8 cellular contexts compared by ENCODE assay signal in the genomic region with DNA sequence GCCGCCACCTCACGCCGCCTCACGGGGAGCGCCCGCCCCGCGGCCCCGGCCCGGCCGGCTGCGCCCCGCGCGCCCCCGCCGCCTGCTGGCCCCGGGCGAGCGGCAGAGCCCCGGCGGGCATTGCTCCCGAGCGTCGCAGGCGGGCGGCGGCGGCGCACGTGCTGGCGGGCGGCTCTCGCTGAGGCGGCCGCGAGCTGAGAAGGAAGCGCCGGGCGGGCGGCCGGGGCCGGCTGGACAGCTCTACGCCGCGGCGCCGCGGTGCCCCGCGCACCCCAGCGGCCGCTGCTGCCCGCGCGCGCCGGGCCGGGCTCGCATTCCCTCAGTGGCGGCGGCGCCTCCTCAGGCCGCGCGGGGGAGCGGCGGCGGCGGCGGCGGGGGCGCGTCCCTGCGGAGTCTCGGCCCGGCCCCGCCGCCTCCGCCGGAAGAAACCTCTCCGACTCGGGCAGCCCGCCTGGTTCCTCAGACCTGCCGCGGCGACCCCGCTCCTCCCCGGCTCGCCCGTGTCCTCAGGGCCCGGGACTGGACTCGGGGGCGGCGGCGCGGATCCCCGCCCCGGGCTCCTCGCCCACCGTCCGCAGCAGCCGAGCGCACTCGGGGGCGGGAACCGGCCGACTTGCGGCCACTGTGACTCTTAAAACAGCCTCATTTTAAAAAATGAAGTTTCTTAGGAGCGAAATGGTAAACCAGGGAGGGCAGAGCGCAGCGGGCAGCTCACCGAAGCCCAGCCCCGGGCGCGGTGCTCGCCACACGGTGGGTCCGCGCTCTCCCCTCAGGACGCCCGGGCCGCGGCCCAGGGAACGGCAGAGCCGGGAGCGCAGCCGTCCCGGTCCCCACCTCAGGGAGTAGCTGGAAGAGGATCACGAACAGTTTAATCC. TPM values are rescaled to one million over a fixed set of nuclear protein-coding genes. Genes with fewer than 3 reads are reported as not detected.
DNase-seq lines count a peak whose midpoint lies in the region; ATAC-seq and TF ChIP-seq lines count a peak whose summit lies in the region.

Gene PITPNM2, minus strand, starts transcription at position 287 of the 875 bp plus-strand sequence. CDS start 116,500 bp downstream, outside the sequence.

- peaks cover 3% of the 10 kb centered on the region for H3K4me1 ChIP-seq in RWPE2 (ENCODE audit: insufficient read depth, poor library complexity, severe bottlenecking)
- H3K4me1 ChIP-seq in gastroesophageal sphincter: peaks cover 0 to 54% (median 21%) of the 10 kb centered on the region in 3 donors
- peaks cover 6 to 14% of the 10 kb centered on the region in 2 donors for H3K4me1 ChIP-seq in neuronal stem cell (ENCODE audit: control insufficient read depth in 2 of 2, insufficient read depth in 1 of 2, low read depth in 1 of 2, low read length in 2 of 2)

- peak within 1 kb of the TSS; percentile 99 for H2AFZ ChIP-seq in neuronal stem cell (ENCODE audit: low read length)

- peak within 1 kb of the TSS; percentile 97 for H3K4me2 ChIP-seq in neuronal stem cell (ENCODE audit: insufficient read depth, low read length, poor library complexity, severe bottlenecking)

- peaks cover 34% of the 10 kb centered on the region for H3K27me3 Mint-ChIP-seq in type B pancreatic cell

- H2BK12ac ChIP-seq in neuronal stem cell (ENCODE audit: low read length): no peak within 1 kb of the TSS

- H2BK120ac ChIP-seq in neuronal stem cell (ENCODE audit: low read depth, low read length): no peak within 1 kb of the TSS

- TF ChIP-seq EP300 in gastroesophageal sphincter (IDR thresholded peaks at IDR 0.05): no peak

- H3K4ac ChIP-seq in neuronal stem cell (ENCODE audit: low read length): no peak within 1 kb of the TSS

- H3K36me3 ChIP-seq in RWPE2 (ENCODE audit: low read depth) (peaks cover under 1% of the 10 kb centered on the region; the same call in 1 of the 2 replicates), gastroesophageal sphincter (peaks cover 0 to 6% of the 10 kb centered on the region in 2 donors), neuronal stem cell (replicated peaks in 1 of 2; ENCODE audit: control insufficient read depth in 2 of 2, insufficient read depth in 2 of 2, low read length in 2 of 2) (peaks cover 2 to 23% of the 10 kb centered on the region in 2 donors)

- peaks cover 17% of the 10 kb centered on the region for H3K4me1 Mint-ChIP-seq in type B pancreatic cell (ENCODE audit: unreplicated experiment)

- peak; percentile 57 for DNase-seq in SIG-M5 treated with dmso at 0.1 percent for 504 hours (lab: John Stamatoyannopoulos, UW; ENCODE audit: unreplicated experiment)
- no peak for DNase-seq in SIG-M5 (lab: John Stamatoyannopoulos, UW)
- no peak for DNase-seq in RWPE2 (ENCODE audit: low spot score)
- peak; percentile 60 for DNase-seq in activated gamma-delta T cell treated with Interleukin-2 at 50 U/mL for 16 hours
- peak; percentile 68 for DNase-seq in neuronal stem cell (ENCODE audit: low spot score)
- no peak for DNase-seq in type B pancreatic cell (ENCODE audit: extremely low spot score, unreplicated experiment)

- H2BK15ac ChIP-seq in neuronal stem cell (ENCODE audit: low read length): peak within 1 kb of the TSS; percentile 70

- ATAC-seq in HG03460 (IDR thresholded peaks at IDR 0.05; ENCODE audit: unreplicated experiment): peak; percentile 58
- ATAC-seq in RWPE2 (ENCODE audit: low read depth): peak; percentile 80
- ATAC-seq in gastroesophageal sphincter: peak; percentile 93

- TF ChIP-seq CTCF in RWPE2 (IDR thresholded peaks at IDR 0.05; ENCODE audit: poor library complexity, severe bottlenecking) (peak; percentile 51), gastroesophageal sphincter (IDR thresholded peaks at IDR 0.05) (peak in 3 of 4 experiments; percentile 37 to 75 (median 61)), type B pancreatic cell (conservative IDR thresholded peaks at IDR 0.05) (peak; percentile 45)

- no peak within 1 kb of the TSS for H4K91ac ChIP-seq in neuronal stem cell (ENCODE audit: low read depth, low read length, poor library complexity)

- peak within 1 kb of the TSS; percentile 88 for H3K4me3 Mint-ChIP-seq in type B pancreatic cell

- H3K9me3 ChIP-seq in RWPE2 (ENCODE audit: severe bottlenecking): no peaks in the 10 kb centered on the region
- no peaks in the 10 kb centered on the region for H3K9me3 ChIP-seq in gastroesophageal sphincter
- H3K9me3 ChIP-seq in neuronal stem cell (replicated peaks in 1 of 2; ENCODE audit: control insufficient read depth in 2 of 2, insufficient read depth in 1 of 2, low read depth in 1 of 2, low read length in 2 of 2): no peaks in the 10 kb centered on the region

- H3K23ac ChIP-seq in neuronal stem cell (ENCODE audit: low read depth, low read length, poor library complexity): peak within 1 kb of the TSS; percentile 87

- no CpG with 5 or more reads among the region's 130 CpGs for WGBS in gastroesophageal sphincter (ENCODE audit: low coverage in 1 of 2), 2 donors
- no CpG with 5 or more reads among the region's 130 CpGs for WGBS in neuronal stem cell (ENCODE audit: extremely low coverage in 2 of 2, insufficient read length in 2 of 2, insufficient replicate concordance in 1 of 2), 2 donors

- H3K18ac ChIP-seq in neuronal stem cell (ENCODE audit: low read length): peak within 1 kb of the TSS; percentile 92

- H3K27ac ChIP-seq in RWPE2 (ENCODE audit: poor library complexity, severe bottlenecking) (peak within 1 kb of the TSS; percentile 19), gastroesophageal sphincter (peak within 1 kb of the TSS; percentile 79 to 96 (median 90)), neuronal stem cell (replicated peaks; ENCODE audit: low read length) (no peak within 1 kb of the TSS)

- H2BK5ac ChIP-seq in neuronal stem cell (ENCODE audit: low read length): peak within 1 kb of the TSS; percentile 91

- H3K14ac ChIP-seq in neuronal stem cell (ENCODE audit: low read length): peak within 1 kb of the TSS; percentile 86

- no peaks in the 10 kb centered on the region for H3K79me1 ChIP-seq in neuronal stem cell (ENCODE audit: low read depth, low read length)

- H3K27ac Mint-ChIP-seq in type B pancreatic cell: peak within 1 kb of the TSS; percentile 41

- H3K36me3 Mint-ChIP-seq in type B pancreatic cell: no peaks in the 10 kb centered on the region

- no peak for TF ChIP-seq POLR2A in gastroesophageal sphincter (IDR thresholded peaks at IDR 0.05)

- H4K8ac ChIP-seq in neuronal stem cell (ENCODE audit: low read depth, low read length): peak within 1 kb of the TSS; percentile 49

- H2AK5ac ChIP-seq in neuronal stem cell (ENCODE audit: low read depth, low read length): peak within 1 kb of the TSS; percentile 73

- H3K9ac ChIP-seq in neuronal stem cell (ENCODE audit: low read depth, low read length, poor library complexity): peak within 1 kb of the TSS; percentile 73

- no peaks in the 10 kb centered on the region for H3K27me3 ChIP-seq in RWPE2 (ENCODE audit: insufficient read depth, poor library complexity, severe bottlenecking)
- no peaks in the 10 kb centered on the region for H3K27me3 ChIP-seq in gastroesophageal sphincter
- H3K27me3 ChIP-seq in neuronal stem cell (ENCODE audit: control insufficient read depth in 3 of 3, insufficient read depth in 3 of 3, low read depth in 1 of 3, low read length in 3 of 3): peaks cover 0 to 20% (median 5%) of the 10 kb centered on the region in 3 experiments

- peak within 1 kb of the TSS; percentile 100 for H3K4me3 ChIP-seq in RWPE2 (ENCODE audit: severe bottlenecking)
- H3K4me3 ChIP-seq in gastroesophageal sphincter: peak within 1 kb of the TSS; percentile 80 to 85
- peak within 1 kb of the TSS; percentile 64 to 84 for H3K4me3 ChIP-seq in neuronal stem cell (ENCODE audit: low read length in 2 of 2)

- no peaks in the 10 kb centered on the region for H3K9me3 Mint-ChIP-seq in type B pancreatic cell

RNA-seq across cellular contexts. Expression of gene PITPNM2, which starts in this region (rescaled TPM):
- total RNA-seq in gastroesophageal sphincter (10 to 100 TPM in 3 of 4 donors, 1 to 10 TPM in 1; 9.9 to 20.4 (median 16.4) TPM), type B pancreatic cell (ENCODE audit: low replicate concordance) (6.8 and 8.6 TPM in 2 replicates)
- polyA plus RNA-seq in neuronal stem cell (2013, experiment 1 of 2): 1.3 TPM
- polyA plus RNA-seq in neuronal stem cell (2013, experiment 2 of 2): 1.3 TPM

Comparison
In these comparisons a context has a peak if more than half of its experiments do, and no peak if none do; other contexts are left out.
1. DNase-seq: peak in SIG-M5 treated with dmso at 0.1 percent for 504 hours (single experiment), activated gamma-delta T cell treated with Interleukin-2 at 50 U/mL for 16 hours (single experiment) and neuronal stem cell (single experiment); none in SIG-M5 (single experiment), RWPE2 (single experiment) and type B pancreatic cell (single experiment).
2. Peak in every context shown above with its lines, with median percentiles within 50 percentile points of each other: ATAC-seq, H3K4me3 ChIP-seq and CTCF ChIP-seq.